ENCODE assay signal across 7 cellular contexts in the genomic region with DNA sequence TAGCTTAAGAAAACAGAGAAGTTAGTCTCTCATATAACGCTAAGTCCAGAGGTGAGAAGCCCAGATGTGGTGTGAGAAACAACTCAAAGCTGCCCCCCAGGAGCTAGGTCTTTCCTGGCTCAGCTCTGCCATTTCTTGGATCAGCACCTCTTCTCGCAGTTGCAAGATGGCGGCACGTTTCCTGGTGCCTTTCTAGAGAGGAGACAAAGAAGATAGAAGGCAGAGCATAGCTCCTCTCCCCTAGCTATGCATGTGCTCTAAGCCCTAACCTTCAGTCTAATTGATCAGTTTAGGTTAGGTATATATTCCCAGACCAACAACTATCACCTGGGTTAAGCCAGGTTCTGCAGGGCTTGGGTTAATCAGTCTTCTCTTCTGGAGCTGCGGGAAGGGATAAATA.
"Had no signal": no experiment of that assay in that cellular context is flagged by ENCODE, and none has a peak within 500 bp of the region (broad histone marks: within the 10 kb centered on the region; RNA-seq: fewer than 3 reads in every experiment).

No MANE protein-coding gene starts in this region.

- H3K4me1 ChIP-seq: HAP-1 had no signal

- ATAC-seq: HCT116, K562 had no signal

- H3K4me3 ChIP-seq: HAP-1, K562 had no signal

- H3K9me3 ChIP-seq: HAP-1 had no signal

- DNase-seq: GOT3, H7, HFFc6, IMR-90 had no signal

- H3K36me3 ChIP-seq: HAP-1 had no signal
